ENCODE assay signal across 35 cellular contexts in the genomic region with DNA sequence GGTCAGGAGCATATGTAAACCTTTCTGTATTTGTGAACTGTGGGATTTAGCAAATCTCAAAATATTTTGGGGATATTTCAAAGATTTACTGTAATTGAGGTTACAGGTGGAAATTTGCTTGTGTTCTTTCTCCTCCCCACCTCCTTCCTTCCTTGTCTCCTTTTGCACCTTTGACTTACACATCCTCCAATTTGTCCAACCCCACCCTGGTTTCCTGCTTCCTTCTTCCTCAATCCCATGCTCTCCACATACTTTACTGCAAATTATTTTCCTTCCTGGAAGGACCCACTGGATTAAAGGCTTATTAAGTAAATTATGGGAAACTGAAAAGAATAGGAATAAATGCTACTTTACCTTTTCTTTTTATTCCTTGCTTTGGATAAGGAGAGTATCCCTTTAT.
"Had no signal": no experiment of that assay in that cellular context is flagged by ENCODE, and none has a peak within 500 bp of the region (broad histone marks: within the 10 kb centered on the region; RNA-seq: fewer than 3 reads in every experiment).

No MANE protein-coding gene starts in this region.

- H3K4me3 ChIP-seq: adrenal gland, body of pancreas, breast epithelium had no signal

- ATAC-seq: activated CD8-positive, alpha-beta T cell treated with anti-CD3 and anti-CD28 coated beads for 36 hours; activated naive CD4-positive, alpha-beta T cell treated with anti-CD3 and anti-CD28 coated beads, Interleukin-2, amount 50 U/mL, for 72 hours; activated T-cell treated with anti-CD3 and anti-CD28 coated beads, Interleukin-2, amount 50 U/mL, for 4 hours; activated T-cell treated with anti-CD3 and anti-CD28 coated beads, Interleukin-2, amount 50 U/mL, for 72 hours; activated T-helper 17 cell treated with anti-CD3 and anti-CD28 coated beads, Interleukin-2, amount 50 U/mL, for 72 hours; body of pancreas; T-cell had no signal

- H3K9me3 ChIP-seq: adrenal gland, body of pancreas, breast epithelium had no signal

- FAIRE-seq: astrocyte had no signal

- H3K27ac ChIP-seq: adrenal gland, body of pancreas, brain microvascular endothelial cell, breast epithelium, VCaP had no signal

- H3K27me3 ChIP-seq: adrenal gland, body of pancreas, brain microvascular endothelial cell, breast epithelium had no signal

- H3K36me3 ChIP-seq: adrenal gland, brain microvascular endothelial cell had no signal

- DNase-seq: activated B cell treated with CpG ODN at 0.5 μM for 24 hours; activated CD4-positive, alpha-beta memory T cell treated with anti-CD3 and anti-CD28 coated beads for 36 hours; activated CD4-positive, alpha-beta T cell treated with anti-CD3 and anti-CD28 coated beads for 4 hours; activated CD4-positive, alpha-beta T cell treated with anti-CD3 and anti-CD28 coated beads, Interleukin-2, amount 10 ng/mL, durations not matched to agents 24 days and 14 days; activated CD4-positive, alpha-beta T cell treated with anti-CD3 and anti-CD28 coated beads, Interleukin-2, amount 50 U/mL, for 1 hour; activated CD4-positive, alpha-beta T cell treated with anti-CD3 and anti-CD28 coated beads, Interleukin-2, amount 50 U/mL, for 4 hours; activated CD4-positive, CD25-positive, alpha-beta regulatory T cell treated with anti-CD3 and anti-CD28 coated beads, Interleukin-2, amount 50 U/mL, for 72 hours; activated CD8-positive, alpha-beta memory T cell treated with anti-CD3 and anti-CD28 coated beads, Interleukin-2, amount 50 U/mL, for 4 hours; activated CD8-positive, alpha-beta T cell treated with anti-CD3 and anti-CD28 coated beads for 36 hours; activated effector memory CD4-positive, alpha-beta T cell treated with anti-CD3 and anti-CD28 coated beads, Interleukin-2, amount 50 U/mL, for 16 hours; activated gamma-delta T cell treated with Interleukin-2 at 50 U/mL for 16 hours; activated naive CD4-positive, alpha-beta T cell; activated naive CD4-positive, alpha-beta T cell treated with anti-CD3 and anti-CD28 coated beads for 36 hours; activated naive CD4-positive, alpha-beta T cell treated with anti-CD3 and anti-CD28 coated beads, Interleukin-2, amount 50 U/mL, for 16 hours; activated naive CD8-positive, alpha-beta T cell treated with anti-CD3 and anti-CD28 coated beads for 36 hours; activated T-cell treated with anti-CD3 and anti-CD28 coated beads for 4 hours; activated T-cell treated with anti-CD3 and anti-CD28 coated beads, Interleukin-2, amount 50 U/mL, for 1 hour; activated T-cell treated with anti-CD3 and anti-CD28 coated beads, Interleukin-2, amount 50 U/mL, for 4 hours; activated T-cell treated with anti-CD3 and anti-CD28 coated beads, Interleukin-2, amount 50 U/mL, for 72 hours; adrenal gland; amniotic stem cell; anterior cingulate cortex; body of pancreas; brain microvascular endothelial cell; central memory CD4-positive, alpha-beta T cell; T-cell; T-helper 2 cell; T-helper 9 cell had no signal

- H3K27ac Mint-ChIP-seq: activated B cell treated with CpG ODN at 0.5 μM for 24 hours; activated CD4-positive, alpha-beta memory T cell treated with anti-CD3 and anti-CD28 coated beads for 36 hours; activated CD4-positive, alpha-beta T cell treated with anti-CD3 and anti-CD28 coated beads, Interleukin-2, amount 10 ng/mL, durations not matched to agents 24 days and 14 days; activated CD8-positive, alpha-beta T cell treated with anti-CD3 and anti-CD28 coated beads for 36 hours; activated naive CD4-positive, alpha-beta T cell treated with anti-CD3 and anti-CD28 coated beads for 36 hours; activated naive CD4-positive, alpha-beta T cell treated with anti-CD3 and anti-CD28 coated beads, Interleukin-2, amount 50 U/mL, for 72 hours; activated naive CD8-positive, alpha-beta T cell treated with anti-CD3 and anti-CD28 coated beads for 36 hours; activated T-cell treated with anti-CD3 and anti-CD28 coated beads, Interleukin-2, amount 50 U/mL, for 72 hours; activated T-helper 1 cell treated with anti-CD3 and anti-CD28 coated beads, Interleukin-12 subunit alpha, Interleukin-12 subunit beta, Interleukin-2, Interleukin-4 antibody, amounts not matched to agents 30 ng/mL and 10 ng/mL and 1 ng/mL, durations not matched to agents 14 hours and 24 hours and 36 hours; activated T-helper 17 cell treated with anti-CD3 and anti-CD28 coated beads, Interleukin-2, amount 50 U/mL, for 72 hours; T-helper 2 cell treated with Interferon-gamma antibody and Interleukin-4, amounts not matched to agents 5 μg/mL and 100 μg/mL, for 36 hours had no signal

- H3K4me1 ChIP-seq: adrenal gland, body of pancreas, breast epithelium had no signal

- H3K4me3 Mint-ChIP-seq: activated B cell treated with CpG ODN at 0.5 μM for 24 hours; activated CD4-positive, alpha-beta memory T cell treated with anti-CD3 and anti-CD28 coated beads for 36 hours; activated CD4-positive, alpha-beta T cell treated with anti-CD3 and anti-CD28 coated beads, Interleukin-2, amount 10 ng/mL, durations not matched to agents 24 days and 14 days; activated CD8-positive, alpha-beta T cell treated with anti-CD3 and anti-CD28 coated beads for 36 hours; activated naive CD4-positive, alpha-beta T cell treated with anti-CD3 and anti-CD28 coated beads for 36 hours; activated naive CD8-positive, alpha-beta T cell treated with anti-CD3 and anti-CD28 coated beads for 36 hours; activated T-cell treated with anti-CD3 and anti-CD28 coated beads, Interleukin-2, amount 50 U/mL, for 4 hours; activated T-cell treated with anti-CD3 and anti-CD28 coated beads, Interleukin-2, amount 50 U/mL, for 72 hours; activated T-helper 1 cell treated with anti-CD3 and anti-CD28 coated beads, Interleukin-12 subunit alpha, Interleukin-12 subunit beta, Interleukin-2, Interleukin-4 antibody, amounts not matched to agents 30 ng/mL and 10 ng/mL and 1 ng/mL, durations not matched to agents 14 hours and 24 hours and 36 hours; activated T-helper 17 cell treated with anti-CD3 and anti-CD28 coated beads, Interleukin-2, amount 50 U/mL, for 72 hours; T-cell; T-helper 2 cell treated with Interferon-gamma antibody and Interleukin-4, amounts not matched to agents 5 μg/mL and 100 μg/mL, for 36 hours had no signal

- H3K27me3 Mint-ChIP-seq: activated B cell treated with CpG ODN at 0.5 μM for 24 hours; activated CD4-positive, alpha-beta memory T cell treated with anti-CD3 and anti-CD28 coated beads for 36 hours; activated CD4-positive, alpha-beta T cell treated with anti-CD3 and anti-CD28 coated beads, Interleukin-2, amount 10 ng/mL, durations not matched to agents 24 days and 14 days; activated CD8-positive, alpha-beta T cell treated with anti-CD3 and anti-CD28 coated beads for 36 hours; activated naive CD8-positive, alpha-beta T cell treated with anti-CD3 and anti-CD28 coated beads for 36 hours; activated T-helper 17 cell treated with anti-CD3 and anti-CD28 coated beads, Interleukin-2, amount 50 U/mL, for 72 hours; T-cell had no signal

- H3K4me1 Mint-ChIP-seq: activated CD4-positive, alpha-beta T cell treated with anti-CD3 and anti-CD28 coated beads, Interleukin-2, amount 10 ng/mL, durations not matched to agents 24 days and 14 days; activated naive CD8-positive, alpha-beta T cell treated with anti-CD3 and anti-CD28 coated beads for 36 hours; activated T-helper 17 cell treated with anti-CD3 and anti-CD28 coated beads, Interleukin-2, amount 50 U/mL, for 72 hours; T-cell had no signal
